In the genomic region with DNA sequence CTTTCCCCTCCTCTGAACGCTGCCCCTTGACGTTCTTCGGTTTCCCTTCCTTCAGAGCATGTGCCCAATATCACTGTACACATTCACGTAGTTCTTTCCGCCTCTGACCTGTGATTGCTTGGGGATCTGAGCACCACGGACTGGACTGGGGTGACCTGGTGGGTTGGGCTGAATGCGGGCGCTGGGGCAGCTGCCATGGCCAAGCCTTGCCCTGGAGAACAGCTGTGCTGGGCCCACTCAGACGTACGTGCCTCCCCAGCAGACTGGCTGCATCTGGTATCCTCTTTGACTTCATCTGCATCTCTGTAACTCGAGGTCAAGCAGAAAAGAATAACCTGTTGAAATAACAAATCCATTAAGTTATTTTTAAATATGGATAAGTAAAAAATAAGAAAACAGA, we compare ENCODE assay signal across 28 cellular contexts.
"Had no signal": no experiment of that assay in that cellular context is flagged by ENCODE, and none has a peak within 500 bp of the region (broad histone marks: within the 10 kb centered on the region; RNA-seq: fewer than 3 reads in every experiment).

No MANE protein-coding gene starts in this region.

- H2AFZ ChIP-seq: PC-9 had no signal

- H3K27ac Mint-ChIP-seq: activated CD4-positive, alpha-beta memory T cell treated with anti-CD3 and anti-CD28 coated beads, Interleukin-2, amount 10 ng/mL, durations not matched to agents 7 days and 5 days; activated CD8-positive, alpha-beta memory T cell treated with anti-CD3 and anti-CD28 coated beads, Interleukin-2, amount 10 ng/mL, durations not matched to agents 7 days and 5 days; activated naive CD4-positive, alpha-beta T cell treated with anti-CD3 and anti-CD28 coated beads, Interleukin-2, amount 10 ng/mL, durations not matched to agents 7 days and 5 days; activated naive CD8-positive, alpha-beta T cell treated with anti-CD3 and anti-CD28 coated beads, Interleukin-2, amount 10 ng/mL, durations not matched to agents 7 days and 5 days had no signal

- H3K4me3 ChIP-seq: ascending aorta, cardiac muscle cell, PC-9, SK-N-MC had no signal

- H3K27me3 Mint-ChIP-seq: activated CD4-positive, alpha-beta memory T cell treated with anti-CD3 and anti-CD28 coated beads, Interleukin-2, amount 10 ng/mL, durations not matched to agents 7 days and 5 days; activated CD8-positive, alpha-beta memory T cell treated with anti-CD3 and anti-CD28 coated beads, Interleukin-2, amount 10 ng/mL, durations not matched to agents 7 days and 5 days; activated naive CD8-positive, alpha-beta T cell treated with anti-CD3 and anti-CD28 coated beads, Interleukin-2, amount 10 ng/mL, durations not matched to agents 7 days and 5 days had no signal

- DNase-seq: activated CD4-positive, alpha-beta memory T cell treated with anti-CD3 and anti-CD28 coated beads, Interleukin-2, amount 10 ng/mL, durations not matched to agents 7 days and 5 days; activated CD4-positive, alpha-beta T cell treated with anti-CD3 and anti-CD28 coated beads for 1 hour; activated CD4-positive, alpha-beta T cell treated with anti-CD3 and anti-CD28 coated beads for 48 hours; activated CD4-positive, CD25-positive, alpha-beta regulatory T cell; activated CD8-positive, alpha-beta memory T cell treated with anti-CD3 and anti-CD28 coated beads for 24 hours; activated CD8-positive, alpha-beta memory T cell treated with anti-CD3 and anti-CD28 coated beads, Interleukin-2, amount 10 ng/mL, durations not matched to agents 7 days and 5 days; activated CD8-positive, alpha-beta memory T cell treated with anti-CD3 and anti-CD28 coated beads, Interleukin-2, amount 50 U/mL, for 48 hours; activated effector memory CD4-positive, alpha-beta T cell treated with Interleukin-2 at 50 U/mL for 16 hours; activated naive CD4-positive, alpha-beta T cell treated with anti-CD3 and anti-CD28 coated beads, Interleukin-2, amount 10 ng/mL, durations not matched to agents 7 days and 5 days; activated naive CD8-positive, alpha-beta T cell treated with anti-CD3 and anti-CD28 coated beads, Interleukin-2, amount 10 ng/mL, durations not matched to agents 7 days and 5 days; activated T-cell treated with anti-CD3 and anti-CD28 coated beads, Interleukin-2, amount 50 U/mL, for 48 hours; amygdala; NCI-H1436 treated with DMSO at 0.1 percent for 48 hours; NCI-H1694 treated with DMSO at 0.1 percent for 48 hours; NCI-H2029; NCI-H2107; NCI-H2171; NCI-H510A; NCI-H526; NCI-H748 treated with DMSO at 0.1 percent for 48 hours; NK-92 treated with Interleukin-12 subunit alpha and Interleukin-12 subunit beta, amount 100 ng/mL, for 24 hours; PC-9; T1000; WERI-Rb-1 had no signal

- H3K27me3 ChIP-seq: ascending aorta, cardiac muscle cell had no signal

- H3K4me3 Mint-ChIP-seq: activated CD4-positive, alpha-beta memory T cell treated with anti-CD3 and anti-CD28 coated beads, Interleukin-2, amount 10 ng/mL, durations not matched to agents 7 days and 5 days; activated CD8-positive, alpha-beta memory T cell treated with anti-CD3 and anti-CD28 coated beads, Interleukin-2, amount 10 ng/mL, durations not matched to agents 7 days and 5 days; activated naive CD4-positive, alpha-beta T cell treated with anti-CD3 and anti-CD28 coated beads, Interleukin-2, amount 10 ng/mL, durations not matched to agents 7 days and 5 days; activated naive CD8-positive, alpha-beta T cell treated with anti-CD3 and anti-CD28 coated beads, Interleukin-2, amount 10 ng/mL, durations not matched to agents 7 days and 5 days had no signal

- H3K9me3 Mint-ChIP-seq: activated CD4-positive, alpha-beta memory T cell treated with anti-CD3 and anti-CD28 coated beads, Interleukin-2, amount 10 ng/mL, durations not matched to agents 7 days and 5 days; activated naive CD4-positive, alpha-beta T cell treated with anti-CD3 and anti-CD28 coated beads, Interleukin-2, amount 10 ng/mL, durations not matched to agents 7 days and 5 days; activated naive CD8-positive, alpha-beta T cell treated with anti-CD3 and anti-CD28 coated beads, Interleukin-2, amount 10 ng/mL, durations not matched to agents 7 days and 5 days had no signal

- H3K36me3 ChIP-seq: ascending aorta, cardiac muscle cell, WERI-Rb-1 had no signal

- ATAC-seq: activated CD8-positive, alpha-beta memory T cell treated with anti-CD3 and anti-CD28 coated beads, Interleukin-2, amount 10 ng/mL, durations not matched to agents 7 days and 5 days had no signal

- H3K27ac ChIP-seq: ascending aorta, cardiac muscle cell, PC-9, RWPE1, SK-N-MC, WERI-Rb-1 had no signal

- H3K4me1 ChIP-seq: ascending aorta had no signal

- H3K36me3 Mint-ChIP-seq: activated CD8-positive, alpha-beta memory T cell treated with anti-CD3 and anti-CD28 coated beads, Interleukin-2, amount 10 ng/mL, durations not matched to agents 7 days and 5 days; activated naive CD4-positive, alpha-beta T cell treated with anti-CD3 and anti-CD28 coated beads, Interleukin-2, amount 10 ng/mL, durations not matched to agents 7 days and 5 days; activated naive CD8-positive, alpha-beta T cell treated with anti-CD3 and anti-CD28 coated beads, Interleukin-2, amount 10 ng/mL, durations not matched to agents 7 days and 5 days had no signal

- H3K9me3 ChIP-seq: ascending aorta had no signal

- H3K4me2 ChIP-seq: PC-9 had no signal
